13 cellular contexts compared by ENCODE assay signal in the genomic region with DNA sequence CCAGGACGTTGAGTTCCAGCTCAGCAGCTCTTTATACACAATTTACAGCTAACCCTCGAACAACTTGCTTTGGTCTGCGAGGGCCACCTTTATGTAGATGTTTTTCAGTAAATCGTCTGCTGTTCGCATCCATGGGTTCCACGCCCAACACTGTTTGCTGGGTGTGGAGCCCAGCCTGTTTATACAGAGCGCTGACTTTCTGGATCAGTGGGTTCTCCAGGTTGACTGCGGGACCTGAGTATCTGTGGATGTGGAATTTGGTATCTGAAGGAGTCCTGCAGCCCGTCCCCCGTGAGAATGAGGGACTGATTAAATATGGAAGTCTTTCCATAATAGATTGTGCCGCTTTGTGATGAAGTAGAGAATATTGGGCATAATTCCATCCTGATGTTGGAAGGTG. TPM values are rescaled to one million over a fixed set of nuclear protein-coding genes. Genes with fewer than 3 reads are reported as not detected.
DNase-seq lines count a peak whose midpoint lies in the region; ATAC-seq and TF ChIP-seq lines count a peak whose summit lies in the region.
"Had no signal": no experiment of that assay in that cellular context is flagged by ENCODE, and none has a peak within 500 bp of the region (broad histone marks: within the 10 kb centered on the region; RNA-seq: fewer than 3 reads in every experiment).

No MANE protein-coding gene starts in this region.

- TF ChIP-seq CTCF in nephron progenitor cell (IDR thresholded peaks at IDR 0.05) (no peak), A673 (conservative IDR thresholded peaks at IDR 0.05; ENCODE audit: low read depth, low read length) (no peak)

- H3K27ac Mint-ChIP-seq in activated CD4-positive, alpha-beta T cell treated with anti-CD3 and anti-CD28 coated beads for 36 hours = peak overlapping the region; percentile 92
- peak overlapping the region in 2 of 3 donors; percentile 86 to 98 for H3K27ac Mint-ChIP-seq in IgD-negative memory B cell
- peak overlapping the region; percentile 92 for H3K27ac Mint-ChIP-seq in activated naive CD8-positive, alpha-beta T cell treated with anti-CD3 and anti-CD28 coated beads, Interleukin-2, amount 50 U/mL, for 24 hours
- H3K27ac Mint-ChIP-seq in nephron progenitor cell = no peak overlapping the region

- no peak for ATAC-seq in activated CD4-positive, alpha-beta T cell treated with anti-CD3 and anti-CD28 coated beads for 36 hours
- no peak for ATAC-seq in activated naive CD8-positive, alpha-beta T cell treated with anti-CD3 and anti-CD28 coated beads, Interleukin-2, amount 50 U/mL, for 24 hours
- ATAC-seq in HG03039 (IDR thresholded peaks at IDR 0.05; ENCODE audit: unreplicated experiment) = no peak
- ATAC-seq: heart left ventricle had no signal

- POLR2A ChIA-PET in activated CD4-positive, alpha-beta T cell treated with anti-CD3 and anti-CD28 coated beads for 36 hours (lab: Charles Lee) = interaction anchor here (0.6 to 1.0 kb wide), 2 partner anchors 247 to 281 kb away, joined by 3 to 5 read pairs; no protein-coding TSS in a partner anchor
- POLR2A ChIA-PET in A673 (lab: Charles Lee; ENCODE audit: low non-redundant PET) = no interaction called here

- no peak for DNase-seq in activated CD4-positive, alpha-beta T cell treated with anti-CD3 and anti-CD28 coated beads for 36 hours
- DNase-seq in activated CD4-positive, alpha-beta T cell treated with anti-CD3 and anti-CD28 coated beads, Interleukin-2, amount 50 U/mL, for 48 hours = no peak
- DNase-seq in activated naive CD8-positive, alpha-beta T cell treated with anti-CD3 and anti-CD28 coated beads, Interleukin-2, amount 50 U/mL, for 24 hours = no peak
- no peak for DNase-seq in nephron progenitor cell
- no peak for DNase-seq in A673 (ENCODE audit: low spot score)
- DNase-seq in stimulated activated CD4-positive, alpha-beta T cell treated with anti-CD3 and anti-CD28 coated beads, Interleukin-1b, Interleukin-23, amount 100 ng/mL, for 48 hours = no peak
- DNase-seq: cortex of kidney, heart left ventricle, NCI-H1105, SJCRH30, substantia nigra had no signal

- H3K27me3 ChIP-seq in A673 (replicated peaks; ENCODE audit: insufficient read depth, low read depth, low read length, poor library complexity) = no peaks in the 10 kb centered on the region
- H3K27me3 ChIP-seq: heart left ventricle, SJCRH30 had no signal

- no peaks in the 10 kb centered on the region for H3K36me3 ChIP-seq in A673 (ENCODE audit: insufficient read depth, low read length, poor library complexity, severe bottlenecking)
- H3K36me3 ChIP-seq: SJCRH30 had no signal

- BruUV-seq in A673 (replicated peaks; lab: Mats Ljungman, UMichigan) = no TSS peak

- H3K4me1 Mint-ChIP-seq in activated CD4-positive, alpha-beta T cell treated with anti-CD3 and anti-CD28 coated beads for 36 hours = peaks cover 73% of the 10 kb centered on the region
- H3K4me1 Mint-ChIP-seq in IgD-negative memory B cell = peaks cover 24 to 52% (median 31%) of the 10 kb centered on the region in 3 donors
- H3K4me1 Mint-ChIP-seq in activated naive CD8-positive, alpha-beta T cell treated with anti-CD3 and anti-CD28 coated beads, Interleukin-2, amount 50 U/mL, for 24 hours = peaks cover 77% of the 10 kb centered on the region
- H3K4me1 Mint-ChIP-seq in nephron progenitor cell = peaks cover 40% of the 10 kb centered on the region

- H3K9me3 ChIP-seq in A673 (ENCODE audit: low read depth, low read length, poor library complexity, severe bottlenecking) = no peaks in the 10 kb centered on the region
- H3K9me3 ChIP-seq: heart left ventricle, SJCRH30 had no signal

- CTCF ChIA-PET in activated CD4-positive, alpha-beta T cell treated with anti-CD3 and anti-CD28 coated beads for 36 hours (lab: Charles Lee) = no interaction called here
- CTCF ChIA-PET in A673 (lab: Charles Lee) = no interaction called here

- H3K27ac ChIP-seq in A673 (ENCODE audit: low read depth, low read length, poor library complexity, severe bottlenecking) = no peak overlapping the region
- H3K27ac ChIP-seq: heart left ventricle, SJCRH30 had no signal

- no peaks in the 10 kb centered on the region for H3K27me3 Mint-ChIP-seq in activated CD4-positive, alpha-beta T cell treated with anti-CD3 and anti-CD28 coated beads for 36 hours
- H3K27me3 Mint-ChIP-seq in IgD-negative memory B cell (no peaks in the 10 kb centered on the region), nephron progenitor cell (ENCODE audit: low read depth, poor library complexity) (no peaks in the 10 kb centered on the region)
- H3K27me3 Mint-ChIP-seq in activated naive CD8-positive, alpha-beta T cell treated with anti-CD3 and anti-CD28 coated beads, Interleukin-2, amount 50 U/mL, for 24 hours = peaks cover 1% of the 10 kb centered on the region

- H3K4me3 ChIP-seq in A673 (ENCODE audit: low read depth, low read length, poor library complexity, severe bottlenecking) = no peak overlapping the region
- H3K4me3 ChIP-seq: heart left ventricle, SJCRH30 had no signal

- no peaks in the 10 kb centered on the region for H3K9me3 Mint-ChIP-seq in activated CD4-positive, alpha-beta T cell treated with anti-CD3 and anti-CD28 coated beads for 36 hours (ENCODE audit: low read depth)
- H3K9me3 Mint-ChIP-seq in IgD-negative memory B cell (no peaks in the 10 kb centered on the region), nephron progenitor cell (no peaks in the 10 kb centered on the region)
- H3K9me3 Mint-ChIP-seq in activated naive CD8-positive, alpha-beta T cell treated with anti-CD3 and anti-CD28 coated beads, Interleukin-2, amount 50 U/mL, for 24 hours = no peaks in the 10 kb centered on the region

- intact Hi-C loops in activated CD4-positive, alpha-beta T cell treated with anti-CD3 and anti-CD28 coated beads for 36 hours (cut with DNase I, micrococcal nuclease) = loop anchor here in 1 of 2 experiments (5.0 kb wide), 1 partner anchor 350 kb away; a partner anchor contains a TSS
- intact Hi-C loops in A673 (cut with micrococcal nuclease; ENCODE audit: unreplicated experiment) = no loop called here

- peak overlapping the region; percentile 90 for H3K4me3 Mint-ChIP-seq in activated CD4-positive, alpha-beta T cell treated with anti-CD3 and anti-CD28 coated beads for 36 hours
- H3K4me3 Mint-ChIP-seq in IgD-negative memory B cell (peak overlapping the region; percentile 25 to 91 (median 81)), nephron progenitor cell (peak overlapping the region; percentile 70)
- peak overlapping the region; percentile 97 for H3K4me3 Mint-ChIP-seq in activated naive CD8-positive, alpha-beta T cell treated with anti-CD3 and anti-CD28 coated beads, Interleukin-2, amount 50 U/mL, for 24 hours

- H3K4me1 ChIP-seq in A673 (ENCODE audit: insufficient read depth, low read length, poor library complexity, severe bottlenecking) = peaks cover 23% of the 10 kb centered on the region

- peaks cover 49% of the 10 kb centered on the region for H3K36me3 Mint-ChIP-seq in activated CD4-positive, alpha-beta T cell treated with anti-CD3 and anti-CD28 coated beads for 36 hours (ENCODE audit: low read depth)
- H3K36me3 Mint-ChIP-seq in IgD-negative memory B cell (no peaks in the 10 kb centered on the region), nephron progenitor cell (ENCODE audit: low read depth) (peaks cover 20% of the 10 kb centered on the region)
- peaks cover 31% of the 10 kb centered on the region for H3K36me3 Mint-ChIP-seq in activated naive CD8-positive, alpha-beta T cell treated with anti-CD3 and anti-CD28 coated beads, Interleukin-2, amount 50 U/mL, for 24 hours (ENCODE audit: low read depth)

RNA-seq across cellular contexts. Expression of a gene that starts 2.9 kb away (rescaled TPM):
- 10 to 100 TPM; 36.7 to 45.5 TPM for total RNA-seq in activated CD4-positive, alpha-beta T cell treated with anti-CD3 and anti-CD28 coated beads for 36 hours
- polyA plus RNA-seq in IgD-negative memory B cell = 12.1 TPM
- total RNA-seq in A673 (2021) = 22.5 and 22.6 TPM in 2 replicates
